32 cellular contexts compared by ENCODE assay signal in genomic region chr3:98151241-98151640, GRCh38. TPM values are rescaled to one million over a fixed set of nuclear protein-coding genes. Genes with fewer than 3 reads are reported as not detected.
DNase-seq lines count a peak whose midpoint lies in the region; ATAC-seq, FAIRE-seq and TF ChIP-seq lines count a peak whose summit lies in the region.
"Had no signal": no experiment of that assay in that cellular context is flagged by ENCODE, and none has a peak within 500 bp of the region (broad histone marks: within the 10 kb centered on the region; RNA-seq: fewer than 3 reads in every experiment).

No MANE protein-coding gene starts in this region.

- no peak overlapping the region for H3K4me3 Mint-ChIP-seq in activated CD4-positive, alpha-beta T cell treated with anti-CD3 and anti-CD28 coated beads, Interleukin-2, amount 10 ng/mL, durations not matched to agents 24 days and 14 days
- H3K4me3 Mint-ChIP-seq: activated CD4-positive, alpha-beta T cell treated with anti-CD3 and anti-CD28 coated beads for 36 hours; activated naive CD8-positive, alpha-beta T cell; dendritic cell treated with granulocyte-macrophage colony-stimulating factor and Interleukin-4, amounts not matched to agents 40 ng/mL and 50 ng/mL, for 4 days; mesothelial cell of epicardium; naive B cell had no signal

- TF ChIP-seq RAD21 in HepG2 (CRISPR knock-in tag; IDR thresholded peaks at IDR 0.05) = no peak

- H3K27me3 Mint-ChIP-seq in activated CD4-positive, alpha-beta T cell treated with anti-CD3 and anti-CD28 coated beads, Interleukin-2, amount 10 ng/mL, durations not matched to agents 24 days and 14 days = peaks cover 3% of the 10 kb centered on the region
- H3K27me3 Mint-ChIP-seq: activated naive CD8-positive, alpha-beta T cell; dendritic cell treated with granulocyte-macrophage colony-stimulating factor and Interleukin-4, amounts not matched to agents 40 ng/mL and 50 ng/mL, for 4 days; naive B cell had no signal

- no peak overlapping the region for H3K27ac Mint-ChIP-seq in activated CD4-positive, alpha-beta T cell treated with anti-CD3 and anti-CD28 coated beads, Interleukin-2, amount 10 ng/mL, durations not matched to agents 24 days and 14 days
- H3K27ac Mint-ChIP-seq: activated CD4-positive, alpha-beta T cell treated with anti-CD3 and anti-CD28 coated beads for 36 hours; activated naive CD8-positive, alpha-beta T cell; activated T-helper 2 cell treated with anti-CD3 and anti-CD28 coated beads, Interferon-gamma antibody, Interleukin-2, Interleukin-4, amounts not matched to agents 10 μg/mL and 5 μg/mL and 100 μg/mL, durations not matched to agents 14 hours and 24 hours and 36 hours; dendritic cell treated with granulocyte-macrophage colony-stimulating factor and Interleukin-4, amounts not matched to agents 40 ng/mL and 50 ng/mL, for 4 days; mesothelial cell of epicardium; naive B cell had no signal

- POLR2A ChIA-PET in HepG2 (lab: Yijun Ruan, JAX) = no interaction called here

- no peaks in the 10 kb centered on the region for H3K36me3 Mint-ChIP-seq in activated CD4-positive, alpha-beta T cell treated with anti-CD3 and anti-CD28 coated beads, Interleukin-2, amount 10 ng/mL, durations not matched to agents 24 days and 14 days (ENCODE audit: low read depth)
- H3K36me3 Mint-ChIP-seq: activated naive CD8-positive, alpha-beta T cell; mesothelial cell of epicardium; naive B cell had no signal

- no peak for TF ChIP-seq CTCF in HepG2 (CRISPR knock-in tag; IDR thresholded peaks at IDR 0.05)
- no peak for TF ChIP-seq CTCF in right lobe of liver (IDR thresholded peaks at IDR 0.05)

- H3K9ac ChIP-seq in HepG2 (ENCODE audit: insufficient read depth, low read depth, low read length) = no peak overlapping the region

- no peaks in the 10 kb centered on the region for H3K79me2 ChIP-seq in HepG2 (ENCODE audit: insufficient read depth, low read length)

- no peak overlapping the region for H3K4me2 ChIP-seq in HepG2 (ENCODE audit: low read depth, low read length)
- H3K4me2 ChIP-seq: A549 had no signal

- no peak overlapping the region for H3K4me3 ChIP-seq in HepG2 (replicated peaks in 1 of 3; ENCODE audit: insufficient read depth in 1 of 3, low read depth in 2 of 3, low read length in 3 of 3)
- H3K4me3 ChIP-seq in right lobe of liver = no peak overlapping the region
- H3K4me3 ChIP-seq: A549, prostate gland, sigmoid colon, thyroid gland had no signal

- no peak overlapping the region for H3K27ac ChIP-seq in HepG2 (ENCODE audit: extremely low read length, insufficient read depth, low read length)
- no peak overlapping the region for H3K27ac ChIP-seq in right lobe of liver
- H3K27ac ChIP-seq: A549, prostate gland, sigmoid colon, thyroid gland, VCaP had no signal

- no peaks in the 10 kb centered on the region for H4K20me1 ChIP-seq in HepG2 (ENCODE audit: insufficient read depth, low read length)

- H3K4me1 ChIP-seq in HepG2 (ENCODE audit: insufficient read depth, low read length) (no peaks in the 10 kb centered on the region), right lobe of liver (no peaks in the 10 kb centered on the region)
- H3K4me1 ChIP-seq: A549, prostate gland, sigmoid colon, thyroid gland had no signal

- DNase-seq in HepG2 (ENCODE audit: low spot score) = no peak
- no peak for DNase-seq in right lobe of liver
- peak; percentile 47 for DNase-seq in RPMI7951 (ENCODE audit: low read depth)
- peak; percentile 17 for DNase-seq in kidney tubule cell (ENCODE audit: low spot score)
- DNase-seq in urothelium cell line (ENCODE audit: low spot score) = peak; percentile 35
- DNase-seq in activated CD4-positive, alpha-beta T cell treated with anti-CD3 and anti-CD28 coated beads, Interleukin-2, amount 10 ng/mL, durations not matched to agents 24 days and 14 days = no peak
- DNase-seq in NCI-H2227 (lab: John Stamatoyannopoulos, UW; ENCODE audit: unreplicated experiment) = no peak
- DNase-seq in G401 (ENCODE audit: low spot score) = no peak
- DNase-seq: activated CD4-positive, alpha-beta T cell treated with anti-CD3 and anti-CD28 coated beads for 36 hours; aorta; central memory CD4-positive, alpha-beta T cell; left ventricle myocardium superior; naive B cell; NCI-H1048; NCI-H2107; PC-3; Right ventricle myocardium superior; sigmoid colon; stimulated activated CD4-positive, alpha-beta T cell treated with anti-CD3 and anti-CD28 coated beads, Interleukin-4, amount 100 ng/mL, for 24 hours; thyroid gland had no signal

- TF ChIP-seq POLR2A in HepG2 (IDR thresholded peaks at IDR 0.05; ENCODE audit: insufficient read depth in 1 of 2, low read depth in 2 of 2, low read length in 2 of 2) = no peak
- no peak for TF ChIP-seq POLR2A in right lobe of liver (IDR thresholded peaks at IDR 0.05)

- H3K9me3 ChIP-seq in HepG2 (ENCODE audit: low read length) (no peaks in the 10 kb centered on the region), right lobe of liver (no peaks in the 10 kb centered on the region)
- H3K9me3 ChIP-seq: A549, prostate gland, sigmoid colon, thyroid gland had no signal

- TF ChIP-seq EP300 in HepG2 (IDR thresholded peaks at IDR 0.05; ENCODE audit: low read depth in 2 of 2, low read length in 2 of 2) (no peak), HepG2 (CRISPR knock-in tag; IDR thresholded peaks at IDR 0.05; ENCODE audit: borderline replicate concordance) (no peak)

- H3K27me3 ChIP-seq in HepG2 (ENCODE audit: control insufficient read depth in 1 of 2, insufficient read depth in 2 of 2, low read length in 2 of 2) (no peaks in the 10 kb centered on the region), right lobe of liver (no peaks in the 10 kb centered on the region)
- H3K27me3 ChIP-seq: sigmoid colon, thyroid gland had no signal

- no TSS peak for BruUV-seq in HepG2 (replicated peaks; lab: Mats Ljungman, UMichigan)

- CTCF ChIA-PET in HepG2 (lab: Yijun Ruan, JAX; ENCODE audit: low intra/inter-chr PET ratio, low total read pairs) = no interaction called here

- intact Hi-C loops in HepG2 (cut with micrococcal nuclease; ENCODE audit: unreplicated experiment) (no loop called here), right lobe of liver (cut with DNase I) (no loop called here)
- intact Hi-C loops in activated CD4-positive, alpha-beta T cell treated with anti-CD3 and anti-CD28 coated beads, Interleukin-2, amount 10 ng/mL, durations not matched to agents 24 days and 14 days (cut with micrococcal nuclease) = no loop called here

- no peak for ATAC-seq in HepG2
- ATAC-seq in right lobe of liver = no peak
- ATAC-seq: A549; activated CD4-positive, alpha-beta T cell treated with anti-CD3 and anti-CD28 coated beads for 36 hours; esophagus mucosa; left ventricle myocardium superior; PC-3 had no signal

- no peak overlapping the region for H2AFZ ChIP-seq in HepG2 (ENCODE audit: low read length)

- H3K36me3 ChIP-seq in HepG2 (replicated peaks in 1 of 2; ENCODE audit: control insufficient read depth in 1 of 2, insufficient read depth in 2 of 2, low read length in 2 of 2) (no peaks in the 10 kb centered on the region), right lobe of liver (no peaks in the 10 kb centered on the region)
- H3K36me3 ChIP-seq: prostate gland, sigmoid colon, thyroid gland had no signal

- FAIRE-seq in HepG2 (lab: Jason Lieb, UNC) = no peak
- FAIRE-seq in urothelium cell line (lab: Jason Lieb, UNC) = no peak
- FAIRE-seq: A549, islet of Langerhans had no signal

- no peaks in the 10 kb centered on the region for H3K4me1 Mint-ChIP-seq in activated CD4-positive, alpha-beta T cell treated with anti-CD3 and anti-CD28 coated beads, Interleukin-2, amount 10 ng/mL, durations not matched to agents 24 days and 14 days
- H3K4me1 Mint-ChIP-seq: activated CD4-positive, alpha-beta T cell treated with anti-CD3 and anti-CD28 coated beads for 36 hours; mesothelial cell of epicardium; naive B cell had no signal

- in situ Hi-C loops in HepG2 (cut with HindIII; ENCODE audit: extremely low pct_ligation_motif_present, low pct_unique_long_range_greater_than_20kb) = no loop called here
- in situ Hi-C loops in G401 (cut with HindIII; ENCODE audit: low sequenced_read_pairs) = no loop called here

- WGBS in HepG2 (ENCODE audit: low lambda C conversion rate) = 2% methylated on average over 5 of the region's 5 CpGs
- WGBS in right lobe of liver (ENCODE audit: insufficient coverage, low coverage, low lambda C conversion rate, missing lambda C conversion rate) = 47% methylated on average over 5 of the region's 5 CpGs

- H3K9me3 Mint-ChIP-seq in activated CD4-positive, alpha-beta T cell treated with anti-CD3 and anti-CD28 coated beads, Interleukin-2, amount 10 ng/mL, durations not matched to agents 24 days and 14 days = peaks cover 4% of the 10 kb centered on the region
- H3K9me3 Mint-ChIP-seq: activated T-helper 2 cell treated with anti-CD3 and anti-CD28 coated beads, Interferon-gamma antibody, Interleukin-2, Interleukin-4, amounts not matched to agents 10 μg/mL and 5 μg/mL and 100 μg/mL, durations not matched to agents 14 hours and 24 hours and 36 hours; dendritic cell treated with granulocyte-macrophage colony-stimulating factor and Interleukin-4, amounts not matched to agents 40 ng/mL and 50 ng/mL, for 4 days had no signal

RNA-seq across cellular contexts. Expression of gene OR5H14, which starts 4.0 kb away (rescaled TPM):
- total RNA-seq in HepG2 (2016; rRNA removed; fragmentation: Illumina TruSeq; extraction: Trizol) = not detected in 2 replicates
- total RNA-seq in HepG2 (2016; cell fraction: cytosol; rRNA removed; fragmentation: Illumina TruSeq; extraction: Trizol; ENCODE audit: low read depth) = not detected in 2 replicates
- not detected in 2 replicates for total RNA-seq in HepG2 (2016; cell fraction: insoluble cytoplasmic fraction; rRNA removed; fragmentation: Illumina TruSeq; extraction: Trizol)
- not detected in 2 replicates for total RNA-seq in HepG2 (2016; cell fraction: membrane; rRNA removed; fragmentation: Illumina TruSeq; extraction: Trizol)
- total RNA-seq in HepG2 (2016; cell fraction: nucleus; rRNA removed; fragmentation: Illumina TruSeq; extraction: Trizol) = not detected in 2 replicates
- not detected in 2 replicates for polyA plus RNA-seq in HepG2 (2011; rRNA removed)
- not detected in 2 replicates for polyA plus RNA-seq in HepG2 (2011; cell fraction: cytosol; rRNA removed)
- not detected in 2 replicates for polyA plus RNA-seq in HepG2 (2011; cell fraction: nucleus; rRNA removed)
- not detected in 2 replicates for polyA plus RNA-seq in HepG2 (2012)
- polyA plus RNA-seq in HepG2 (2016; cell fraction: cytosol; fragmentation: Illumina TruSeq; extraction: Trizol; ENCODE audit: low read depth) = not detected in 2 replicates
- polyA plus RNA-seq in HepG2 (2016; cell fraction: insoluble cytoplasmic fraction; fragmentation: Illumina TruSeq; extraction: Trizol; ENCODE audit: low read depth) = not detected in 2 replicates
- polyA plus RNA-seq in HepG2 (2016; cell fraction: membrane; fragmentation: Illumina TruSeq; extraction: Trizol; ENCODE audit: low read depth) = not detected in 2 replicates
- polyA plus RNA-seq in HepG2 (2016; cell fraction: nucleus; fragmentation: Illumina TruSeq; extraction: Trizol; ENCODE audit: insufficient read depth, low read depth) = not detected in 2 replicates
- not detected in 2 replicates for polyA minus RNA-seq in HepG2 (2011; rRNA and poly(A)+ RNA removed; ENCODE audit: low replicate concordance)
- not detected in 2 replicates for polyA minus RNA-seq in HepG2 (2011; cell fraction: cytosol; rRNA and poly(A)+ RNA removed)
- polyA minus RNA-seq in HepG2 (2011; cell fraction: nucleus; rRNA and poly(A)+ RNA removed) = not detected in 2 replicates
- total RNA-seq in right lobe of liver = under 1 TPM in 1 of 6 experiments, not detected in 5; 0.02 TPM
- total RNA-seq in RPMI7951 (2014; rRNA removed; shearing (Covaris generic)) = not detected in 2 replicates
- not detected in 2 replicates for total RNA-seq in activated CD4-positive, alpha-beta T cell treated with anti-CD3 and anti-CD28 coated beads, Interleukin-2, amount 10 ng/mL, durations not matched to agents 24 days and 14 days
- total RNA-seq in G401 (2014; rRNA removed; shearing (Covaris generic)) = not detected in 2 replicates
- total RNA-seq: esophagus mucosa, fibroblast of villous mesenchyme, H4, left ventricle myocardium superior, mesothelial cell of epicardium, NCI-H460, PC-3, prostate gland, Right ventricle myocardium superior, sigmoid colon, thyroid gland had no signal
- polyA plus RNA-seq: A549, aorta, sigmoid colon had no signal

RNA-seq across cellular contexts. Expression of gene OR5H15, which starts 15.3 kb away (rescaled TPM):
- total RNA-seq in HepG2 (2016; rRNA removed; fragmentation: Illumina TruSeq; extraction: Trizol) = not detected in 2 replicates
- total RNA-seq in HepG2 (2016; cell fraction: cytosol; rRNA removed; fragmentation: Illumina TruSeq; extraction: Trizol; ENCODE audit: low read depth) = not detected in 2 replicates
- not detected in 2 replicates for total RNA-seq in HepG2 (2016; cell fraction: insoluble cytoplasmic fraction; rRNA removed; fragmentation: Illumina TruSeq; extraction: Trizol)
- not detected in 2 replicates for total RNA-seq in HepG2 (2016; cell fraction: membrane; rRNA removed; fragmentation: Illumina TruSeq; extraction: Trizol)
- not detected in 2 replicates for total RNA-seq in HepG2 (2016; cell fraction: nucleus; rRNA removed; fragmentation: Illumina TruSeq; extraction: Trizol)
- polyA plus RNA-seq in HepG2 (2011; rRNA removed) = not detected in 2 replicates
- not detected in 2 replicates for polyA plus RNA-seq in HepG2 (2011; cell fraction: cytosol; rRNA removed)
- not detected in 2 replicates for polyA plus RNA-seq in HepG2 (2011; cell fraction: nucleus; rRNA removed)
- polyA plus RNA-seq in HepG2 (2012) = not detected in 2 replicates
- polyA plus RNA-seq in HepG2 (2016; cell fraction: cytosol; fragmentation: Illumina TruSeq; extraction: Trizol; ENCODE audit: low read depth) = not detected in 2 replicates
- not detected in 2 replicates for polyA plus RNA-seq in HepG2 (2016; cell fraction: insoluble cytoplasmic fraction; fragmentation: Illumina TruSeq; extraction: Trizol; ENCODE audit: low read depth)
- polyA plus RNA-seq in HepG2 (2016; cell fraction: membrane; fragmentation: Illumina TruSeq; extraction: Trizol; ENCODE audit: low read depth) = not detected in 2 replicates
- polyA plus RNA-seq in HepG2 (2016; cell fraction: nucleus; fragmentation: Illumina TruSeq; extraction: Trizol; ENCODE audit: insufficient read depth, low read depth) = not detected in 2 replicates
- not detected in 2 replicates for polyA minus RNA-seq in HepG2 (2011; rRNA and poly(A)+ RNA removed; ENCODE audit: low replicate concordance)
- not detected in 2 replicates for polyA minus RNA-seq in HepG2 (2011; cell fraction: cytosol; rRNA and poly(A)+ RNA removed)
- not detected in 2 replicates for polyA minus RNA-seq in HepG2 (2011; cell fraction: nucleus; rRNA and poly(A)+ RNA removed)
- not detected for total RNA-seq in right lobe of liver
- not detected in 2 replicates for total RNA-seq in RPMI7951 (2014; rRNA removed; shearing (Covaris generic))
- total RNA-seq in activated CD4-positive, alpha-beta T cell treated with anti-CD3 and anti-CD28 coated beads, Interleukin-2, amount 10 ng/mL, durations not matched to agents 24 days and 14 days = not detected in 2 replicates
- total RNA-seq in G401 (2014; rRNA removed; shearing (Covaris generic)) = not detected in 2 replicates
- total RNA-seq: activated CD4-positive, alpha-beta T cell treated with anti-CD3 and anti-CD28 coated beads for 36 hours; activated T-helper 2 cell treated with anti-CD3 and anti-CD28 coated beads, Interferon-gamma antibody, Interleukin-2, Interleukin-4, amounts not matched to agents 10 μg/mL and 5 μg/mL and 100 μg/mL, durations not matched to agents 14 hours and 24 hours and 36 hours; aorta; esophagus mucosa; fibroblast of villous mesenchyme; H4; left ventricle myocardium superior; mesothelial cell of epicardium; NCI-H460; PC-3; prostate gland; Right ventricle myocardium superior; sigmoid colon; thyroid gland had no signal
- polyA plus RNA-seq: A549, aorta, sigmoid colon had no signal

RNA-seq across cellular contexts. Expression of gene OR5H1, which starts 20.7 kb away (rescaled TPM):
- not detected in 2 replicates for total RNA-seq in HepG2 (2016; rRNA removed; fragmentation: Illumina TruSeq; extraction: Trizol)
- total RNA-seq in HepG2 (2016; cell fraction: cytosol; rRNA removed; fragmentation: Illumina TruSeq; extraction: Trizol; ENCODE audit: low read depth) = not detected in 2 replicates
- not detected in 2 replicates for total RNA-seq in HepG2 (2016; cell fraction: insoluble cytoplasmic fraction; rRNA removed; fragmentation: Illumina TruSeq; extraction: Trizol)
- not detected in 2 replicates for total RNA-seq in HepG2 (2016; cell fraction: membrane; rRNA removed; fragmentation: Illumina TruSeq; extraction: Trizol)
- total RNA-seq in HepG2 (2016; cell fraction: nucleus; rRNA removed; fragmentation: Illumina TruSeq; extraction: Trizol) = not detected in 2 replicates
- polyA plus RNA-seq in HepG2 (2011; rRNA removed) = not detected in 2 replicates
- polyA plus RNA-seq in HepG2 (2011; cell fraction: cytosol; rRNA removed) = not detected in 2 replicates
- not detected in 2 replicates for polyA plus RNA-seq in HepG2 (2011; cell fraction: nucleus; rRNA removed)
- not detected in 2 replicates for polyA plus RNA-seq in HepG2 (2012)
- polyA plus RNA-seq in HepG2 (2016; cell fraction: cytosol; fragmentation: Illumina TruSeq; extraction: Trizol; ENCODE audit: low read depth) = not detected in 2 replicates
- not detected in 2 replicates for polyA plus RNA-seq in HepG2 (2016; cell fraction: insoluble cytoplasmic fraction; fragmentation: Illumina TruSeq; extraction: Trizol; ENCODE audit: low read depth)
- polyA plus RNA-seq in HepG2 (2016; cell fraction: membrane; fragmentation: Illumina TruSeq; extraction: Trizol; ENCODE audit: low read depth) = not detected in 2 replicates
- not detected in 2 replicates for polyA plus RNA-seq in HepG2 (2016; cell fraction: nucleus; fragmentation: Illumina TruSeq; extraction: Trizol; ENCODE audit: insufficient read depth, low read depth)
- not detected in 2 replicates for polyA minus RNA-seq in HepG2 (2011; rRNA and poly(A)+ RNA removed; ENCODE audit: low replicate concordance)
- polyA minus RNA-seq in HepG2 (2011; cell fraction: cytosol; rRNA and poly(A)+ RNA removed) = not detected in 2 replicates
- polyA minus RNA-seq in HepG2 (2011; cell fraction: nucleus; rRNA and poly(A)+ RNA removed) = not detected in 2 replicates
- total RNA-seq in right lobe of liver = not detected
- total RNA-seq in RPMI7951 (2014; rRNA removed; shearing (Covaris generic)) = not detected in 2 replicates
- not detected in 2 replicates for total RNA-seq in activated CD4-positive, alpha-beta T cell treated with anti-CD3 and anti-CD28 coated beads, Interleukin-2, amount 10 ng/mL, durations not matched to agents 24 days and 14 days
- not detected in 2 replicates for total RNA-seq in G401 (2014; rRNA removed; shearing (Covaris generic))
- total RNA-seq: activated CD4-positive, alpha-beta T cell treated with anti-CD3 and anti-CD28 coated beads for 36 hours; activated T-helper 2 cell treated with anti-CD3 and anti-CD28 coated beads, Interferon-gamma antibody, Interleukin-2, Interleukin-4, amounts not matched to agents 10 μg/mL and 5 μg/mL and 100 μg/mL, durations not matched to agents 14 hours and 24 hours and 36 hours; aorta; esophagus mucosa; fibroblast of villous mesenchyme; H4; left ventricle myocardium superior; mesothelial cell of epicardium; NCI-H460; PC-3; prostate gland; Right ventricle myocardium superior; sigmoid colon; thyroid gland had no signal
- polyA plus RNA-seq: A549, aorta, sigmoid colon had no signal

Comparison
In these comparisons a context has a peak if more than half of its experiments do, and no peak if none do; other contexts are left out.
1. DNase-seq: peak in RPMI7951 (single experiment), kidney tubule cell (single experiment) and urothelium cell line (single experiment); none in HepG2 (single experiment), right lobe of liver (0 of 3), activated CD4-positive, alpha-beta T cell treated with anti-CD3 and anti-CD28 coated beads, Interleukin-2, amount 10 ng/mL, durations not matched to agents 24 days and 14 days (single experiment), NCI-H2227 (single experiment) and G401 (single experiment).